In the genomic region with DNA sequence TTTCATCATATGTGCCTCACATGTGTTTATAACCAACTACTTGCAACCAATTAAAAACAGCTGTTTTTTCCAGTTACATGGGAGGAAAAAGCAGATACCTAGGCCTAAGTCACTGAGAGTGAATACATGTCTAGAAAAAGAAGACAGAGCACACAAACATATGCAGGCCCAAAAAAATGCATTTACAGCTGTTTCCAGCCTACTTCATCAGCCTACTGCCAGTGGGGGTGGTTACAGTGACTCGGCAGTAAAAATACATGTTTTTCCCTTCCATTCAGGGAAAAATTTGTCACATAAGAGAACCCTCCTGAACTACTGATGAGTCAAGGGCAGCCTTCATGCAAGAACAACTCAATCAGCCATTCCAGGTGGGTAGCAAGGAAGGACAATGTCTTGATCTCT, we compare ENCODE assay signal across 14 cellular contexts.
DNase-seq lines count a peak whose midpoint lies in the region; ATAC-seq, FAIRE-seq and TF ChIP-seq lines count a peak whose summit lies in the region.
"Had no signal": no experiment of that assay in that cellular context is flagged by ENCODE, and none has a peak within 500 bp of the region (broad histone marks: within the 10 kb centered on the region; RNA-seq: fewer than 3 reads in every experiment).

No MANE protein-coding gene starts in this region.

- H3K56ac ChIP-seq in mesendoderm (ENCODE audit: low read length): peak overlapping the region; percentile 10

- H2BK15ac ChIP-seq in mesendoderm (replicated peaks; ENCODE audit: low read depth): no peak overlapping the region

- no CpG with 5 or more reads among the region's 1 CpG for WGBS in mesendoderm (ENCODE audit: extremely low coverage, insufficient coverage, low lambda C conversion rate)
- 35 to 43% methylated on average over 1 of the region's 1 CpG for WGBS in tibial nerve, 2 donors

- TF ChIP-seq EP300 in tibial nerve (IDR thresholded peaks at IDR 0.05): no peak

- no peak overlapping the region for H4K5ac ChIP-seq in mesendoderm (ENCODE audit: low read length)

- H2AK5ac ChIP-seq in mesendoderm (ENCODE audit: low read length): no peak overlapping the region

- H3K9ac ChIP-seq in mesendoderm (ENCODE audit: low read length): no peak overlapping the region

- H3K18ac ChIP-seq in mesendoderm (ENCODE audit: low read length): peak overlapping the region; percentile 56

- no peak overlapping the region for H3K23ac ChIP-seq in mesendoderm (ENCODE audit: low read length)

- CTCF ChIA-PET in AG04450 (lab: Charles Lee): interaction anchor here (1.2 kb wide), 1 partner anchor 158 kb away, joined by 3 read pairs; no protein-coding TSS in a partner anchor
- CTCF ChIA-PET in CD4-positive, alpha-beta T cell (lab: Charles Lee): no interaction called here

- H3K4me2 ChIP-seq in mesendoderm (ENCODE audit: low read length): no peak overlapping the region

- intact Hi-C loops in CD4-positive, alpha-beta T cell (cut with DNase I, micrococcal nuclease): no loop called here

- H3K27me3 ChIP-seq in AG04450 (ENCODE audit: control insufficient read depth, insufficient read depth, low read length) (no peaks in the 10 kb centered on the region), mesendoderm (ENCODE audit: insufficient read depth, low read length, poor library complexity) (no peaks in the 10 kb centered on the region), tibial nerve (no peaks in the 10 kb centered on the region)
- no peaks in the 10 kb centered on the region for H3K27me3 ChIP-seq in CD4-positive, alpha-beta T cell (ENCODE audit: control insufficient read depth, insufficient read depth, low read length)
- H3K27me3 ChIP-seq: heart left ventricle, spleen had no signal

- POLR2A ChIA-PET in AG04450 (lab: Yijun Ruan, JAX): interaction anchor here (0.7 to 1.4 kb wide), 9 partner anchors 9 to 118 kb away, joined by 3 to 7 read pairs (median 4); a partner anchor contains a TSS
- POLR2A ChIA-PET in CD4-positive, alpha-beta T cell (lab: Charles Lee): no interaction called here

- H3K4me3 ChIP-seq in AG04450 (ENCODE audit: low read depth, low read length) (no peak overlapping the region), astrocyte of the spinal cord (ENCODE audit: low read depth, low read length) (no peak overlapping the region), mesendoderm (ENCODE audit: low read length) (no peak overlapping the region), tibial nerve (no peak overlapping the region)
- H3K4me3 ChIP-seq: heart left ventricle, spleen had no signal

- no peak overlapping the region for H3K4ac ChIP-seq in mesendoderm (ENCODE audit: low read depth, low read length)

- H3K36me3 ChIP-seq in mesendoderm (ENCODE audit: control insufficient read depth, insufficient read depth, low read length): no peaks in the 10 kb centered on the region
- H3K36me3 ChIP-seq in tibial nerve: peaks cover 0 to 40% (median 0%) of the 10 kb centered on the region in 3 donors

- no peak overlapping the region for H2BK120ac ChIP-seq in mesendoderm (ENCODE audit: low read depth, low read length)

- DNase-seq in AG04450 (ENCODE audit: low read depth, low spot score) (peak; percentile 77), H54 (ENCODE audit: insufficient read length, low spot score) (no peak), astrocyte of the spinal cord (ENCODE audit: low read depth, low spot score) (peak; percentile 78), mesendoderm (peak; percentile 47), mucosa of gallbladder (ENCODE audit: low spot score) (no peak), tibial nerve (ENCODE audit: low spot score in 2 of 2) (no peak), HuH-7.5 (ENCODE audit: low spot score) (no peak)
- no peak for DNase-seq in CD4-positive, alpha-beta T cell
- DNase-seq: activated CD4-positive, alpha-beta T cell treated with anti-CD3 and anti-CD28 coated beads, Interleukin-2, amount 50 U/mL, for 48 hours; COR-L47; heart left ventricle; SHP77 treated with DMSO at 0.1 percent for 48 hours; spleen had no signal

- in situ Hi-C loops in astrocyte of the spinal cord (cut with HindIII; ENCODE audit: low sequenced_read_pairs): no loop called here

- TF ChIP-seq CTCF in AG04450 (IDR thresholded peaks at IDR 0.05; ENCODE audit: low read depth, low read length) (no peak), astrocyte of the spinal cord (IDR thresholded peaks at IDR 0.05; ENCODE audit: low read depth, low read length) (no peak), tibial nerve (IDR thresholded peaks at IDR 0.05) (no peak)
- TF ChIP-seq CTCF in CD4-positive, alpha-beta T cell (IDR thresholded peaks at IDR 0.05): no peak

- no peak overlapping the region for H3K4me3 Mint-ChIP-seq in CD4-positive, alpha-beta T cell
- H3K4me3 Mint-ChIP-seq: stimulated activated memory B cell treated with anti-CD40 and anti-IgM and Interleukin-4, amounts not matched to agents 10 μg/mL and 1 μg/mL and 100 μg/mL, for 72 hours had no signal

- no peaks in the 10 kb centered on the region for H3K9me3 ChIP-seq in AG04450 (ENCODE audit: control insufficient read depth, insufficient read depth, low read length)
- H3K9me3 ChIP-seq in CD4-positive, alpha-beta T cell (ENCODE audit: control insufficient read depth, low read length): no peaks in the 10 kb centered on the region
- no peaks in the 10 kb centered on the region for H3K9me3 ChIP-seq in tibial nerve
- H3K9me3 ChIP-seq: heart left ventricle, spleen had no signal

- H3K27ac Mint-ChIP-seq in CD4-positive, alpha-beta T cell: no peak overlapping the region
- H3K27ac Mint-ChIP-seq: stimulated activated memory B cell treated with anti-CD40 and anti-IgM and Interleukin-4, amounts not matched to agents 10 μg/mL and 1 μg/mL and 100 μg/mL, for 72 hours had no signal

- no peak for TF ChIP-seq POLR2A in H54 (IDR thresholded peaks at IDR 0.05; ENCODE audit: low read depth, low read length)
- TF ChIP-seq POLR2A in tibial nerve (IDR thresholded peaks at IDR 0.05): no peak

- peak; percentile 33 for FAIRE-seq in H54 (lab: Jason Lieb, UNC)

- no peaks in the 10 kb centered on the region for H3K27me3 Mint-ChIP-seq in CD4-positive, alpha-beta T cell
- H3K27me3 Mint-ChIP-seq: stimulated activated memory B cell treated with anti-CD40 and anti-IgM and Interleukin-4, amounts not matched to agents 10 μg/mL and 1 μg/mL and 100 μg/mL, for 72 hours had no signal

- no peak overlapping the region for H2BK5ac ChIP-seq in mesendoderm (ENCODE audit: low read length)

- H3K9me3 Mint-ChIP-seq in CD4-positive, alpha-beta T cell: no peaks in the 10 kb centered on the region
- H3K9me3 Mint-ChIP-seq: stimulated activated memory B cell treated with anti-CD40 and anti-IgM and Interleukin-4, amounts not matched to agents 10 μg/mL and 1 μg/mL and 100 μg/mL, for 72 hours had no signal

- H3K4me1 Mint-ChIP-seq in CD4-positive, alpha-beta T cell (ENCODE audit: low read depth): peaks cover 12% of the 10 kb centered on the region

- ATAC-seq in CD4-positive, alpha-beta T cell (ENCODE audit: poor library complexity): no peak
- ATAC-seq: stimulated activated memory B cell treated with anti-CD40 and anti-IgM and Interleukin-4, amounts not matched to agents 10 μg/mL and 1 μg/mL and 100 μg/mL, for 72 hours had no signal

- no peaks in the 10 kb centered on the region for H3K79me2 ChIP-seq in mesendoderm (ENCODE audit: control insufficient read depth, insufficient read depth, low read length)

- H3K79me1 ChIP-seq in mesendoderm (ENCODE audit: low read length): no peaks in the 10 kb centered on the region

- H4K8ac ChIP-seq in mesendoderm (ENCODE audit: low read depth, low read length): no peak overlapping the region

- H3K4me1 ChIP-seq in mesendoderm (ENCODE audit: control insufficient read depth, low read depth, low read length): no peaks in the 10 kb centered on the region
- no peaks in the 10 kb centered on the region for H3K4me1 ChIP-seq in tibial nerve

- H3K36me3 Mint-ChIP-seq in CD4-positive, alpha-beta T cell (ENCODE audit: low read depth): peaks cover 87% of the 10 kb centered on the region

- H3K27ac ChIP-seq in AG04450 (ENCODE audit: low read depth, low read length) (peak overlapping the region; percentile 96), mesendoderm (ENCODE audit: low read depth, low read length) (no peak overlapping the region), tibial nerve (no peak overlapping the region)
- H3K27ac ChIP-seq in CD4-positive, alpha-beta T cell (ENCODE audit: low read depth, low read length): no peak overlapping the region

Comparison
In these comparisons a context has a peak if more than half of its experiments do, and no peak if none do; other contexts are left out.
1. DNase-seq: peak in AG04450 (single experiment), astrocyte of the spinal cord (single experiment) and mesendoderm (single experiment); none in H54 (single experiment), mucosa of gallbladder (single experiment), CD4-positive, alpha-beta T cell (0 of 10), tibial nerve (0 of 2) and HuH-7.5 (single experiment).